Comparison of ENCODE assay signal across 1 cellular context in genomic region chr6:2875840-2876207, GRCh38.
TF ChIP-seq lines count a peak whose summit lies in the region.

No MANE protein-coding gene starts in this region.

TF ChIP-seq in IMR-90, 13 proteins besides CTCF, POLR2A, EP300 and RAD21:
- TF ChIP-seq MXI1 (IDR thresholded peaks at IDR 0.05; ENCODE audit: borderline replicate concordance, low read depth, low read length) (no peak), MAFK (IDR thresholded peaks at IDR 0.05; ENCODE audit: low read depth, low read length) (no peak), CHD1 (IDR thresholded peaks at IDR 0.05; ENCODE audit: low read depth, low read length) (no peak), NFE2L2 (IDR thresholded peaks at IDR 0.05; ENCODE audit: low read depth, low read length) (no peak), RFX5 (IDR thresholded peaks at IDR 0.05; ENCODE audit: low read depth, low read length) (no peak), FOS (IDR thresholded peaks at IDR 0.05; ENCODE audit: low read depth, low read length) (no peak), MAZ (IDR thresholded peaks at IDR 0.05; ENCODE audit: borderline replicate concordance, low read depth, low read length) (no peak), RCOR1 (IDR thresholded peaks at IDR 0.05; ENCODE audit: insufficient replicate concordance, low read length) (no peak), ELK1 (IDR thresholded peaks at IDR 0.05; ENCODE audit: borderline replicate concordance, low read depth, low read length) (no peak), SMC3 (IDR thresholded peaks at IDR 0.05; ENCODE audit: low read depth, low read length) (no peak), BHLHE40 (IDR thresholded peaks at IDR 0.05; ENCODE audit: low read depth, low read length) (no peak), CEBPB (IDR thresholded peaks at IDR 0.05; ENCODE audit: low read depth, low read length) (no peak), USF2 (IDR thresholded peaks at IDR 0.05; ENCODE audit: low read depth, low read length) (no peak)
